ENCODE assay signal across 34 cellular contexts in the genomic region with DNA sequence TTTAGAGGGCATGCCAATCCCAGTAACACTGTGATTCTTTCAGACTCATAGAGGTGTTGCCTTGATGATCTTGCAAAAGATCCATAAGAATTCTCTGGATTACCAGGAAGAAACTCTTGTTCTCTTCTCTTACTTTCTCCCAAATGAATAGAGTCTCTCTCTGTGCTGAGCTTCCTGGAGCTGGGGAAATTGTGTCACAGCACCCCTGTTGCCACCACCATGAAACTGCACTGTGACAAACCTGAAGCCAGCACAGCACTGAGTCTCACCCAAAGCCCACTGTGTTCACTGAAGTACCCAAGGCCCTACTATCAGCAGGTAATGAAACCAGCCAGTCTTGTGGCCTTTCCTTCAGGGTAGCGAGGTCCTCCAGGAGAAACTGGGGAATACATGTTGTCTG.
"Had no signal": no experiment of that assay in that cellular context is flagged by ENCODE, and none has a peak within 500 bp of the region (broad histone marks: within the 10 kb centered on the region; RNA-seq: fewer than 3 reads in every experiment).

No MANE protein-coding gene starts in this region.

- H3K36me3 Mint-ChIP-seq: activated CD8-positive, alpha-beta memory T cell treated with anti-CD3 and anti-CD28 coated beads, Interleukin-2, amount 10 ng/mL, durations not matched to agents 7 days and 5 days; activated naive CD8-positive, alpha-beta T cell treated with anti-CD3 and anti-CD28 coated beads for 36 hours had no signal

- H3K27me3 Mint-ChIP-seq: activated CD4-positive, alpha-beta memory T cell treated with anti-CD3 and anti-CD28 coated beads, Interleukin-2, amount 10 ng/mL, durations not matched to agents 7 days and 5 days; activated CD8-positive, alpha-beta memory T cell treated with anti-CD3 and anti-CD28 coated beads, Interleukin-2, amount 10 ng/mL, durations not matched to agents 7 days and 5 days; activated naive CD8-positive, alpha-beta T cell treated with anti-CD3 and anti-CD28 coated beads for 36 hours; activated T-helper 17 cell treated with anti-CD3 and anti-CD28 coated beads, Interleukin-2, amount 50 U/mL, for 72 hours had no signal

- ATAC-seq: activated CD8-positive, alpha-beta memory T cell treated with anti-CD3 and anti-CD28 coated beads, Interleukin-2, amount 10 ng/mL, durations not matched to agents 7 days and 5 days; activated T-cell treated with anti-CD3 and anti-CD28 coated beads, Interleukin-2, amount 50 U/mL, for 72 hours; activated T-helper 17 cell treated with anti-CD3 and anti-CD28 coated beads, Interleukin-2, amount 50 U/mL, for 72 hours; PC-3 had no signal

- DNase-seq: activated CD4-positive, alpha-beta memory T cell treated with anti-CD3 and anti-CD28 coated beads, Interleukin-2, amount 10 ng/mL, durations not matched to agents 7 days and 5 days; activated CD4-positive, alpha-beta T cell treated with anti-CD3 and anti-CD28 coated beads for 1 hour; activated CD4-positive, alpha-beta T cell treated with anti-CD3 and anti-CD28 coated beads for 48 hours; activated CD4-positive, CD25-positive, alpha-beta regulatory T cell; activated CD8-positive, alpha-beta memory T cell treated with anti-CD3 and anti-CD28 coated beads for 24 hours; activated CD8-positive, alpha-beta memory T cell treated with anti-CD3 and anti-CD28 coated beads, Interleukin-2, amount 10 ng/mL, durations not matched to agents 7 days and 5 days; activated CD8-positive, alpha-beta memory T cell treated with anti-CD3 and anti-CD28 coated beads, Interleukin-2, amount 50 U/mL, for 48 hours; activated effector memory CD4-positive, alpha-beta T cell treated with anti-CD3 and anti-CD28 coated beads, Interleukin-2, amount 50 U/mL, for 16 hours; activated naive CD4-positive, alpha-beta T cell; activated naive CD4-positive, alpha-beta T cell treated with anti-CD3 and anti-CD28 coated beads, Interleukin-2, amount 50 U/mL, for 16 hours; activated naive CD8-positive, alpha-beta T cell treated with anti-CD3 and anti-CD28 coated beads for 36 hours; activated T-cell treated with anti-CD3 and anti-CD28 coated beads, Interleukin-2, amount 50 U/mL, for 72 hours; amniotic stem cell; aorta; brain microvascular endothelial cell; central memory CD4-positive, alpha-beta T cell; Karpas-422; NCI-H1048; NCI-H1105 treated with DMSO at 0.1 percent for 48 hours; NCI-H1436; NCI-H1694; NCI-H1930; NCI-H2081 treated with DMSO at 0.1 percent for 48 hours; NCI-H226; NCI-H524 treated with DMSO at 0.1 percent for 48 hours; PC-3; Peyer's patch; RPMI8226; SHP77 treated with DMSO at 0.1 percent for 48 hours; SK-N-SH had no signal

- H3K9me3 ChIP-seq: Peyer's patch, SJSA1, SK-N-SH had no signal

- H3K4me3 ChIP-seq: Peyer's patch, SJSA1 had no signal

- H3K9ac ChIP-seq: SK-N-SH had no signal

- H3K4me3 Mint-ChIP-seq: activated CD4-positive, alpha-beta memory T cell treated with anti-CD3 and anti-CD28 coated beads, Interleukin-2, amount 10 ng/mL, durations not matched to agents 7 days and 5 days; activated CD8-positive, alpha-beta memory T cell treated with anti-CD3 and anti-CD28 coated beads, Interleukin-2, amount 10 ng/mL, durations not matched to agents 7 days and 5 days; activated naive CD8-positive, alpha-beta T cell treated with anti-CD3 and anti-CD28 coated beads for 36 hours; activated T-cell treated with anti-CD3 and anti-CD28 coated beads, Interleukin-2, amount 50 U/mL, for 72 hours; activated T-helper 17 cell treated with anti-CD3 and anti-CD28 coated beads, Interleukin-2, amount 50 U/mL, for 72 hours; T-helper 1 cell treated with Interleukin-12 subunit alpha and Interleukin-12 subunit beta and Interleukin-4 antibody, amounts not matched to agents 30 μg/mL and 1 μg/mL, for 36 hours; T-helper 2 cell treated with Interferon-gamma antibody and Interleukin-4, amounts not matched to agents 5 μg/mL and 100 μg/mL, for 36 hours had no signal

- H3K4me1 ChIP-seq: Peyer's patch, SJSA1 had no signal

- H3K27me3 ChIP-seq: brain microvascular endothelial cell, Peyer's patch, SJSA1 had no signal

- H3K27ac ChIP-seq: brain microvascular endothelial cell, Peyer's patch, SJSA1 had no signal

- H3K36me3 ChIP-seq: brain microvascular endothelial cell, Peyer's patch, SJSA1 had no signal

- H3K4me1 Mint-ChIP-seq: activated CD4-positive, alpha-beta memory T cell treated with anti-CD3 and anti-CD28 coated beads, Interleukin-2, amount 10 ng/mL, durations not matched to agents 7 days and 5 days; activated CD8-positive, alpha-beta memory T cell treated with anti-CD3 and anti-CD28 coated beads, Interleukin-2, amount 10 ng/mL, durations not matched to agents 7 days and 5 days; activated naive CD8-positive, alpha-beta T cell treated with anti-CD3 and anti-CD28 coated beads for 36 hours; activated T-helper 17 cell treated with anti-CD3 and anti-CD28 coated beads, Interleukin-2, amount 50 U/mL, for 72 hours had no signal

- H3K9me3 Mint-ChIP-seq: activated CD4-positive, alpha-beta memory T cell treated with anti-CD3 and anti-CD28 coated beads, Interleukin-2, amount 10 ng/mL, durations not matched to agents 7 days and 5 days; activated naive CD8-positive, alpha-beta T cell treated with anti-CD3 and anti-CD28 coated beads for 36 hours; activated T-cell treated with anti-CD3 and anti-CD28 coated beads, Interleukin-2, amount 50 U/mL, for 72 hours; activated T-helper 17 cell treated with anti-CD3 and anti-CD28 coated beads, Interleukin-2, amount 50 U/mL, for 72 hours; T-helper 1 cell treated with Interleukin-12 subunit alpha and Interleukin-12 subunit beta and Interleukin-4 antibody, amounts not matched to agents 30 μg/mL and 1 μg/mL, for 36 hours had no signal

- H3K27ac Mint-ChIP-seq: activated CD4-positive, alpha-beta memory T cell treated with anti-CD3 and anti-CD28 coated beads, Interleukin-2, amount 10 ng/mL, durations not matched to agents 7 days and 5 days; activated CD8-positive, alpha-beta memory T cell treated with anti-CD3 and anti-CD28 coated beads, Interleukin-2, amount 10 ng/mL, durations not matched to agents 7 days and 5 days; activated naive CD8-positive, alpha-beta T cell treated with anti-CD3 and anti-CD28 coated beads for 36 hours; activated T-cell treated with anti-CD3 and anti-CD28 coated beads, Interleukin-2, amount 50 U/mL, for 72 hours; activated T-helper 17 cell treated with anti-CD3 and anti-CD28 coated beads, Interleukin-2, amount 50 U/mL, for 72 hours; T-helper 1 cell treated with Interleukin-12 subunit alpha and Interleukin-12 subunit beta and Interleukin-4 antibody, amounts not matched to agents 30 μg/mL and 1 μg/mL, for 36 hours; T-helper 2 cell treated with Interferon-gamma antibody and Interleukin-4, amounts not matched to agents 5 μg/mL and 100 μg/mL, for 36 hours had no signal

- H3K4me2 ChIP-seq: SK-N-SH had no signal
